26 cellular contexts compared by ENCODE assay signal in genomic region chr1:231165371-231165770, GRCh38. TPM values are rescaled to one million over a fixed set of nuclear protein-coding genes. Genes with fewer than 3 reads are reported as not detected.
DNase-seq lines count a peak whose midpoint lies in the region; ATAC-seq, FAIRE-seq and TF ChIP-seq lines count a peak whose summit lies in the region.
"Had no signal": no experiment of that assay in that cellular context is flagged by ENCODE, and none has a peak within 500 bp of the region (broad histone marks: within the 10 kb centered on the region; RNA-seq: fewer than 3 reads in every experiment).

No MANE protein-coding gene starts in this region.

- H3K9me3 ChIP-seq in HepG2 (ENCODE audit: low read length) (no peaks in the 10 kb centered on the region), right lobe of liver (no peaks in the 10 kb centered on the region), ovary (peaks cover 0 to 5% of the 10 kb centered on the region in 2 donors)
- H3K9me3 ChIP-seq: BE2C, gastrocnemius medialis, MG63, upper lobe of left lung had no signal

- H3K27me3 ChIP-seq in HepG2 (ENCODE audit: control insufficient read depth in 1 of 2, insufficient read depth in 2 of 2, low read length in 2 of 2) (peaks cover 0 to 17% of the 10 kb centered on the region in 2 experiments; a peak in 3 of 5 replicates), right lobe of liver (peaks cover 9 to 16% of the 10 kb centered on the region in 2 donors), brain microvascular endothelial cell (replicated peaks) (peaks cover 15% of the 10 kb centered on the region), ovary (no peaks in the 10 kb centered on the region)

- CTCF ChIA-PET in HepG2 (lab: Yijun Ruan, JAX; ENCODE audit: low intra/inter-chr PET ratio, low total read pairs) (no interaction called here), GM10248 (lab: Yijun Ruan, JAX) (interaction anchor here (1.8 kb wide), 1 partner anchor 23 kb away, joined by 5 read pairs; no protein-coding TSS in a partner anchor)

- H3K4me2 ChIP-seq in HepG2 (ENCODE audit: low read depth, low read length) = no peak overlapping the region
- H3K4me2 ChIP-seq: GM23338 had no signal

- no peak overlapping the region for H2AFZ ChIP-seq in HepG2 (ENCODE audit: low read length)
- H2AFZ ChIP-seq: GM23338 had no signal

- no peak for TF ChIP-seq RAD21 in HepG2 (CRISPR knock-in tag; IDR thresholded peaks at IDR 0.05)

- no peak for FAIRE-seq in HepG2 (lab: Jason Lieb, UNC)

- TF ChIP-seq CTCF in HepG2 (CRISPR knock-in tag; IDR thresholded peaks at IDR 0.05) (no peak), right lobe of liver (IDR thresholded peaks at IDR 0.05) (no peak), brain microvascular endothelial cell (IDR thresholded peaks at IDR 0.05; ENCODE audit: low read depth, low read length, missing control alignments) (no peak), ovary (IDR thresholded peaks at IDR 0.05) (no peak), GM10248 (IDR thresholded peaks at IDR 0.05; ENCODE audit: control extremely low read depth, extremely low read depth, low read depth, missing control alignments) (no peak)

- POLR2A ChIA-PET in HepG2 (lab: Yijun Ruan, JAX) = no interaction called here
- POLR2A ChIA-PET in GM10248 (lab: Yijun Ruan, JAX) = no interaction called here

- H4K20me1 ChIP-seq in HepG2 (ENCODE audit: insufficient read depth, low read length) = no peaks in the 10 kb centered on the region

- H3K4me3 ChIP-seq in HepG2 (replicated peaks in 1 of 3; ENCODE audit: insufficient read depth in 1 of 3, low read depth in 2 of 3, low read length in 3 of 3) (no peak overlapping the region), right lobe of liver (no peak overlapping the region), brain microvascular endothelial cell (ENCODE audit: low read depth, low read length) (no peak overlapping the region), ovary (no peak overlapping the region)
- H3K4me3 ChIP-seq: cardiac muscle cell, gastrocnemius medialis, GM23338, MG63, upper lobe of left lung had no signal

- no peaks in the 10 kb centered on the region for H3K79me2 ChIP-seq in HepG2 (ENCODE audit: insufficient read depth, low read length)

- H3K4me1 ChIP-seq in HepG2 (ENCODE audit: insufficient read depth, low read length) (peaks cover 13% of the 10 kb centered on the region), right lobe of liver (peaks cover 0 to 16% (median 2%) of the 10 kb centered on the region in 4 donors), ovary (ENCODE audit: insufficient read depth) (peaks cover 19% of the 10 kb centered on the region)
- H3K4me1 ChIP-seq: BE2C had no signal

- intact Hi-C loops in HepG2 (cut with micrococcal nuclease; ENCODE audit: unreplicated experiment) (no loop called here), right lobe of liver (cut with DNase I) (no loop called here), ovary (cut with DNase I) (no loop called here)

- no peaks in the 10 kb centered on the region for H3K36me3 ChIP-seq in HepG2 (replicated peaks in 1 of 2; ENCODE audit: control insufficient read depth in 1 of 2, insufficient read depth in 2 of 2, low read length in 2 of 2)
- H3K36me3 ChIP-seq in right lobe of liver = no peaks in the 10 kb centered on the region
- no peaks in the 10 kb centered on the region for H3K36me3 ChIP-seq in brain microvascular endothelial cell (replicated peaks)
- no peaks in the 10 kb centered on the region for H3K36me3 ChIP-seq in ovary
- H3K36me3 ChIP-seq: BE2C, cardiac muscle cell, gastrocnemius medialis, MG63, upper lobe of left lung had no signal

- H3K27ac ChIP-seq in HepG2 (ENCODE audit: extremely low read length, insufficient read depth, low read length) (no peak overlapping the region), right lobe of liver (no peak overlapping the region), brain microvascular endothelial cell (no peak overlapping the region), ovary (no peak overlapping the region)
- H3K27ac ChIP-seq: cardiac muscle cell, gastrocnemius medialis, upper lobe of left lung had no signal

- DNase-seq in HepG2 (ENCODE audit: low spot score) = no peak
- no peak for DNase-seq in right lobe of liver
- DNase-seq in brain microvascular endothelial cell = peak; percentile 40
- peak; percentile 43 for DNase-seq in hepatic stellate cell (ENCODE audit: low spot score)
- DNase-seq in NCI-H446 treated with DMSO at 0.1 percent for 48 hours (lab: John Stamatoyannopoulos, UW) = no peak
- DNase-seq in ovary = no peak
- DNase-seq in GM10248 (ENCODE audit: extremely low spot score) = no peak
- DNase-seq: activated CD4-positive, CD25-positive, alpha-beta regulatory T cell; activated CD8-positive, alpha-beta T cell treated with anti-CD3 and anti-CD28 coated beads, Interleukin-2, amount 10 ng/mL, durations not matched to agents 7 days and 5 days; activated gamma-delta T cell treated with Interleukin-2 at 50 U/mL for 16 hours; BE2C; DMS79 treated with DMSO at 0.1 percent for 48 hours; gastrocnemius medialis; left cardiac atrium; MG63; NCI-H1436; NCI-H526; stimulated activated CD8-positive, alpha-beta memory T cell treated with anti-CD3 and anti-CD28 coated beads, Interleukin-4, amount 100 ng/mL, for 48 hours; T1000; upper lobe of left lung had no signal

- no TSS peak for BruUV-seq in HepG2 (replicated peaks; lab: Mats Ljungman, UMichigan)

- no peak overlapping the region for H3K9ac ChIP-seq in HepG2 (ENCODE audit: insufficient read depth, low read depth, low read length)

- TF ChIP-seq POLR2A in HepG2 (IDR thresholded peaks at IDR 0.05; ENCODE audit: insufficient read depth in 1 of 2, low read depth in 2 of 2, low read length in 2 of 2) (no peak), right lobe of liver (IDR thresholded peaks at IDR 0.05) (no peak), ovary (IDR thresholded peaks at IDR 0.05) (no peak)

- in situ Hi-C loops in HepG2 (cut with HindIII; ENCODE audit: extremely low pct_ligation_motif_present, low pct_unique_long_range_greater_than_20kb) (no loop called here), brain microvascular endothelial cell (cut with HindIII; ENCODE audit: low pct_ligation_motif_present, low sequenced_read_pairs) (no loop called here)

- TF ChIP-seq EP300 in HepG2 (IDR thresholded peaks at IDR 0.05; ENCODE audit: low read depth in 2 of 2, low read length in 2 of 2) (no peak), HepG2 (CRISPR knock-in tag; IDR thresholded peaks at IDR 0.05; ENCODE audit: borderline replicate concordance) (no peak), ovary (IDR thresholded peaks at IDR 0.05) (no peak)

- 95% methylated on average over 1 of the region's 1 CpG for WGBS in HepG2 (ENCODE audit: low lambda C conversion rate)
- WGBS in right lobe of liver (ENCODE audit: insufficient coverage, low coverage, low lambda C conversion rate, missing lambda C conversion rate) = 93% methylated on average over 1 of the region's 1 CpG
- 91 to 96% (median 94%) methylated on average over 1 of the region's 1 CpG for WGBS in ovary, 3 donors

- ATAC-seq in HepG2 = no peak
- ATAC-seq in right lobe of liver = no peak
- no peak for ATAC-seq in HG03520 (IDR thresholded peaks at IDR 0.05; ENCODE audit: unreplicated experiment)
- ATAC-seq: activated CD8-positive, alpha-beta T cell treated with anti-CD3 and anti-CD28 coated beads, Interleukin-2, amount 10 ng/mL, durations not matched to agents 7 days and 5 days; gastrocnemius medialis; GM23338; left cardiac atrium; sciatic nerve had no signal

TF ChIP-seq in HepG2, 621 proteins besides CTCF, POLR2A, EP300 and RAD21:
- TF ChIP-seq ZNF607 (CRISPR knock-in tag; IDR thresholded peaks at IDR 0.05; ENCODE audit: borderline replicate concordance) (no peak), MAFF (IDR thresholded peaks at IDR 0.05; ENCODE audit: low read depth, low read length) (peak; percentile 41; the same call in 1 of the 2 replicates), CEBPG (CRISPR knock-in tag; IDR thresholded peaks at IDR 0.05) (no peak), CBX2 (IDR thresholded peaks at IDR 0.05; ENCODE audit: low read depth, low read length) (no peak), CBX2 (CRISPR knock-in tag; IDR thresholded peaks at IDR 0.05; ENCODE audit: low read depth) (no peak), ATF5 (CRISPR knock-in tag; IDR thresholded peaks at IDR 0.05; ENCODE audit: low read depth) (no peak)
TF ChIP-seq in HepG2: peak in this region for 1.

RNA-seq across cellular contexts. Expression of gene TRIM67, which starts 3.5 kb away (rescaled TPM):
- not detected in 2 replicates for total RNA-seq in HepG2 (2016; rRNA removed; fragmentation: Illumina TruSeq; extraction: Trizol)
- total RNA-seq in HepG2 (2016; cell fraction: cytosol; rRNA removed; fragmentation: Illumina TruSeq; extraction: Trizol; ENCODE audit: low read depth) = not detected in 2 replicates
- total RNA-seq in HepG2 (2016; cell fraction: insoluble cytoplasmic fraction; rRNA removed; fragmentation: Illumina TruSeq; extraction: Trizol) = not detected in 2 replicates
- total RNA-seq in HepG2 (2016; cell fraction: membrane; rRNA removed; fragmentation: Illumina TruSeq; extraction: Trizol) = 0.03 TPM in 1 of 2 replicates, not detected in the other
- total RNA-seq in HepG2 (2016; cell fraction: nucleus; rRNA removed; fragmentation: Illumina TruSeq; extraction: Trizol) = not detected in 2 replicates
- under 0.01 TPM in 1 of 2 replicates, not detected in the other for polyA plus RNA-seq in HepG2 (2011; rRNA removed)
- not detected in 2 replicates for polyA plus RNA-seq in HepG2 (2011; cell fraction: cytosol; rRNA removed)
- polyA plus RNA-seq in HepG2 (2011; cell fraction: nucleus; rRNA removed) = 0.02 TPM in 1 of 2 replicates, not detected in the other
- polyA plus RNA-seq in HepG2 (2012) = 0.03 TPM in 2 replicates
- polyA plus RNA-seq in HepG2 (2016; cell fraction: cytosol; fragmentation: Illumina TruSeq; extraction: Trizol; ENCODE audit: low read depth) = not detected in 2 replicates
- polyA plus RNA-seq in HepG2 (2016; cell fraction: insoluble cytoplasmic fraction; fragmentation: Illumina TruSeq; extraction: Trizol; ENCODE audit: low read depth) = not detected in 2 replicates
- polyA plus RNA-seq in HepG2 (2016; cell fraction: membrane; fragmentation: Illumina TruSeq; extraction: Trizol; ENCODE audit: low read depth) = not detected in 2 replicates
- polyA plus RNA-seq in HepG2 (2016; cell fraction: nucleus; fragmentation: Illumina TruSeq; extraction: Trizol; ENCODE audit: insufficient read depth, low read depth) = not detected in 2 replicates
- polyA minus RNA-seq in HepG2 (2011; rRNA and poly(A)+ RNA removed; ENCODE audit: low replicate concordance) = 0.04 TPM in 1 of 2 replicates, not detected in the other
- not detected in 2 replicates for polyA minus RNA-seq in HepG2 (2011; cell fraction: cytosol; rRNA and poly(A)+ RNA removed)
- under 0.01 TPM in 2 replicates for polyA minus RNA-seq in HepG2 (2011; cell fraction: nucleus; rRNA and poly(A)+ RNA removed)
- total RNA-seq in right lobe of liver = not detected
- under 1 TPM in 2 of 7 donors, not detected in 5; 0.05 to 0.92 TPM for total RNA-seq in ovary
- polyA plus RNA-seq in ovary = under 1 TPM in 1 of 2 donors, not detected in 1; 0.02 TPM
- total RNA-seq: activated CD8-positive, alpha-beta T cell treated with anti-CD3 and anti-CD28 coated beads, Interleukin-2, amount 10 ng/mL, durations not matched to agents 7 days and 5 days; dermis microvascular lymphatic vessel endothelial cell; gastrocnemius medialis; myocyte had no signal
- polyA plus RNA-seq: cardiac muscle cell, GM23338 had no signal

Comparison
In these comparisons a context has a peak if more than half of its experiments do, and no peak if none do; other contexts are left out.
1. DNase-seq: peak in brain microvascular endothelial cell (single experiment) and hepatic stellate cell (single experiment); none in HepG2 (single experiment), right lobe of liver (0 of 3), NCI-H446 treated with DMSO at 0.1 percent for 48 hours (single experiment), ovary (0 of 5) and GM10248 (single experiment).